Comparison of ENCODE assay signal across 8 cellular contexts in the genomic region with DNA sequence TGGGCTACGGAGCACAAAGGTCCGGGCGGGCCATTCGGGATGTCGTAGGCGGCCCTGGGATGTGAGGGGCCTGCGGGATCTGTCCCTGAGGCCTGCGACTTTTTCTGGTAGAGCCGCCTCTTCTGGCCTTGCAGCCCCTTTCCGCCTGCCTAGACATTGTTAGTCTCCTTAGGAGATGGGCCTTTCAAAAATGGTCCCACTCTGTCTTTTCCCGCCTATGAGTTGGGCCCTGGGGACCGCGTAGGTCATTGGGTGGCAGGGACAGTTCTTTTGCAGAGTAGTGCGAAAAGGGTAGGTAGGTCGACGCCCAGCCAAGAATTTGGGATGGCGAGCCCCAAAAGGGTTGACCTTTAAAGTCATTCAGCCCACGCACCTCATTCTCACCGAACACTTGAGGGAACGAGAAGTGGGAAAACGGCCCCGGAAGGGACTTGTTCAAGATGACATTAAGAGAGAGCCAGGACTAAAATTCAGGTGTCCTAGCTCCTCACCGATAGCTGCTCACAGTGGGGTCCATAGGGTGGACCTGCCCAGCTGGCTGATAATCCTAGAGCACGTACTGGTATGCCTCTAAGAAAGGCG.
DNase-seq lines count a peak whose midpoint lies in the region; ATAC-seq and TF ChIP-seq lines count a peak whose summit lies in the region.

No MANE protein-coding gene starts in this region.

- H3K4me1 ChIP-seq in KMS-11 (ENCODE audit: low read depth, poor library complexity, severe bottlenecking) (peaks cover 19% of the 10 kb centered on the region), muscle layer of duodenum (ENCODE audit: control insufficient read depth in 1 of 2, insufficient read depth in 2 of 2, low read length in 2 of 2) (peaks cover 11 to 21% of the 10 kb centered on the region in 2 donors)

- no peaks in the 10 kb centered on the region for H3K9me3 ChIP-seq in muscle layer of duodenum (ENCODE audit: control insufficient read depth in 1 of 2, low read length in 2 of 2)

- H3K27ac ChIP-seq in KMS-11 (peak overlapping the region; percentile 64; the same call in 1 of the 2 replicates), muscle layer of duodenum (ENCODE audit: low read length) (peak overlapping the region; percentile 67)

- H4K20me1 ChIP-seq in KMS-11 (ENCODE audit: insufficient read depth): no peaks in the 10 kb centered on the region

- POLR2A ChIA-PET in AG04449 (lab: Yijun Ruan, JAX): no interaction called here

- no peak for DNase-seq in AG04449 (ENCODE audit: low read depth, low spot score)
- no peak for DNase-seq in choroid plexus epithelial cell (ENCODE audit: low read depth)
- DNase-seq in AG20443 (ENCODE audit: low spot score): no peak
- no peak for DNase-seq in pons (ENCODE audit: low spot score)

- peak overlapping the region; percentile 96 for H3K4me3 ChIP-seq in AG04449 (ENCODE audit: low read depth, low read length)
- H3K4me3 ChIP-seq in KMS-11 (IDR thresholded peaks at IDR 0.05; ENCODE audit: insufficient read depth, low read depth, low read length): no peak overlapping the region
- peak overlapping the region; percentile 99 for H3K4me3 ChIP-seq in choroid plexus epithelial cell (ENCODE audit: low read depth, low read length)
- H3K4me3 ChIP-seq in muscle layer of duodenum (ENCODE audit: low read depth in 1 of 2, low read length in 2 of 2): peak overlapping the region; percentile 93 to 98

- H3K79me2 ChIP-seq in KMS-11 (ENCODE audit: insufficient read depth, low read depth): peaks cover 17% of the 10 kb centered on the region

- TF ChIP-seq CTCF in AG04449 (IDR thresholded peaks at IDR 0.05; ENCODE audit: insufficient read depth, low read length, missing control alignments) (no peak), KMS-11 (conservative IDR thresholded peaks at IDR 0.05; ENCODE audit: low read depth, low read length) (no peak), choroid plexus epithelial cell (conservative IDR thresholded peaks at IDR 0.05; ENCODE audit: low read depth, low read length) (no peak)

- peak overlapping the region; percentile 94 for H3K4me2 ChIP-seq in KMS-11

- no peaks in the 10 kb centered on the region for H3K36me3 ChIP-seq in KMS-11 (ENCODE audit: insufficient read depth)
- peaks cover 16 to 18% of the 10 kb centered on the region in 2 donors for H3K36me3 ChIP-seq in muscle layer of duodenum (ENCODE audit: control insufficient read depth in 1 of 2, insufficient read depth in 2 of 2, low read length in 2 of 2)

- peak overlapping the region; percentile 77; the same call in 1 of the 2 replicates for H3K9ac ChIP-seq in KMS-11

- H2AFZ ChIP-seq in KMS-11 (ENCODE audit: low read depth): no peak overlapping the region

- H3K27me3 ChIP-seq in KMS-11 (ENCODE audit: insufficient read depth, low read depth) (no peaks in the 10 kb centered on the region), muscle layer of duodenum (ENCODE audit: low read depth, low read length) (no peaks in the 10 kb centered on the region)

- no peak for ATAC-seq in HG03196 (IDR thresholded peaks at IDR 0.05; ENCODE audit: unreplicated experiment)
- ATAC-seq in HG02884 (IDR thresholded peaks at IDR 0.05; ENCODE audit: unreplicated experiment): no peak

- CTCF ChIA-PET in AG04449 (lab: Yijun Ruan, JAX): interaction anchor here (0.6 to 3.2 kb wide), 5 partner anchors 14 to 162 kb away, joined by 3 to 34 read pairs (median 7); no protein-coding TSS in a partner anchor
